In genomic region chr11:115792903-115793302, GRCh38 we compare ENCODE assay signal across 19 cellular contexts.
"Had no signal": no experiment of that assay in that cellular context is flagged by ENCODE, and none has a peak within 500 bp of the region (broad histone marks: within the 10 kb centered on the region; RNA-seq: fewer than 3 reads in every experiment).

No MANE protein-coding gene starts in this region.

- ATAC-seq: foreskin keratinocyte, gastroesophageal sphincter, left colon, left lobe of liver, lower lobe of right lung, mucosa of descending colon had no signal

- DNase-seq: dermis blood vessel endothelial cell; dorsolateral prefrontal cortex; effector CD4-positive, alpha-beta T cell; effector memory CD4-positive, alpha-beta T cell; foreskin keratinocyte; heart left ventricle; hippocampal formation; left colon; left ventricle myocardium inferior; lower lobe of right lung; mesenchymal stem cell; mucosa of descending colon had no signal

- FAIRE-seq: colon, endothelial cell of umbilical vein, frontal cortex, islet of Langerhans, keratinocyte had no signal
